In genomic region chr16:85832578-85833539, GRCh38 we compare ENCODE assay signal across 18 cellular contexts. TPM values are rescaled to one million over a fixed set of nuclear protein-coding genes. Genes with fewer than 3 reads are reported as not detected.
DNase-seq lines count a peak whose midpoint lies in the region; ATAC-seq and TF ChIP-seq lines count a peak whose summit lies in the region.
"Had no signal": no experiment of that assay in that cellular context is flagged by ENCODE, and none has a peak within 500 bp of the region (broad histone marks: within the 10 kb centered on the region; RNA-seq: fewer than 3 reads in every experiment).

No MANE protein-coding gene starts in this region.

- H3K27me3 ChIP-seq in OCI-LY1 (ENCODE audit: insufficient read depth, low read length) (no peaks in the 10 kb centered on the region; the same call in 1 of the 2 replicates), colonic mucosa (no peaks in the 10 kb centered on the region)
- H3K27me3 ChIP-seq: upper lobe of left lung had no signal

- DNase-seq in GM19238 (ENCODE audit: insufficient read length, low spot score) (peak; percentile 33), fibroblast of pulmonary artery (ENCODE audit: low read depth) (peak; percentile 7), NCI-H526 treated with DMSO at 0.1 percent for 48 hours (lab: John Stamatoyannopoulos, UW) (no peak), coronary artery (ENCODE audit: low spot score) (no peak), colonic mucosa (no peak)
- DNase-seq: activated CD4-positive, CD25-positive, alpha-beta regulatory T cell treated with anti-CD3 and anti-CD28 coated beads, Interleukin-2, amount 50 U/mL, for 72 hours; activated gamma-delta T cell treated with Interleukin-2 at 50 U/mL for 16 hours; CD8-positive, alpha-beta memory T cell; MG63; NCI-H2029; NCI-H524 treated with DMSO at 0.1 percent for 48 hours; sigmoid colon; stimulated activated CD4-positive, alpha-beta T cell treated with anti-CD3 and anti-CD28 coated beads, Interleukin-4, amount 100 ng/mL, for 1 hour; T-helper 1 cell had no signal

- H3F3A ChIP-seq in OCI-LY1 (ENCODE audit: insufficient read depth, low read length): no peaks in the 10 kb centered on the region

- ATAC-seq in GM19023 (IDR thresholded peaks at IDR 0.05; ENCODE audit: unreplicated experiment): no peak

- H3K9me3 ChIP-seq in OCI-LY1 (ENCODE audit: low read length) (no peaks in the 10 kb centered on the region), colonic mucosa (no peaks in the 10 kb centered on the region)
- H3K9me3 ChIP-seq: MG63, sigmoid colon, upper lobe of left lung had no signal

- no peak overlapping the region for H3K27ac ChIP-seq in 22Rv1
- peak overlapping the region; percentile 28 for H3K27ac ChIP-seq in OCI-LY1 (ENCODE audit: low read depth, low read length, poor library complexity, severe bottlenecking)
- no peak overlapping the region for H3K27ac ChIP-seq in coronary artery
- no peak overlapping the region for H3K27ac ChIP-seq in colonic mucosa
- H3K27ac ChIP-seq: sigmoid colon, upper lobe of left lung had no signal

- H3K36me3 ChIP-seq in OCI-LY1 (ENCODE audit: insufficient read depth, low read length) (no peaks in the 10 kb centered on the region), colonic mucosa (no peaks in the 10 kb centered on the region)
- H3K36me3 ChIP-seq: MG63, sigmoid colon, upper lobe of left lung had no signal

- intact Hi-C loops in colonic mucosa (cut with DNase I): no loop called here

- no peaks in the 10 kb centered on the region for H3K9me2 ChIP-seq in OCI-LY1 (ENCODE audit: low read depth, low read length)

- peak overlapping the region; percentile 28; the same call in 1 of the 2 replicates for H3K4me2 ChIP-seq in OCI-LY1 (ENCODE audit: low read length)

- TF ChIP-seq CTCF in 22Rv1 (IDR thresholded peaks at IDR 0.05) (0 out of 2 replicates have a peak, but pooled peaks have one; percentile 6), OCI-LY1 (IDR thresholded peaks at IDR 0.05; ENCODE audit: low read length) (peak; percentile 26; the same call in 1 of the 2 replicates), fibroblast of pulmonary artery (IDR thresholded peaks at IDR 0.05; ENCODE audit: low read length, missing control alignments) (no peak), coronary artery (IDR thresholded peaks at IDR 0.05) (no peak), colonic mucosa (IDR thresholded peaks at IDR 0.05) (no peak)

- no peak overlapping the region for H3K4me3 ChIP-seq in OCI-LY1 (ENCODE audit: low read depth, low read length, poor library complexity, severe bottlenecking)
- H3K4me3 ChIP-seq in fibroblast of pulmonary artery (replicated peaks; ENCODE audit: low read depth, low read length): no peak overlapping the region
- no peak overlapping the region for H3K4me3 ChIP-seq in coronary artery
- no peak overlapping the region for H3K4me3 ChIP-seq in colonic mucosa
- H3K4me3 ChIP-seq: MG63, sigmoid colon, upper lobe of left lung had no signal

- no peaks in the 10 kb centered on the region for H3K79me2 ChIP-seq in OCI-LY1 (ENCODE audit: insufficient read depth, low read length)

- H3K4me1 ChIP-seq in OCI-LY1 (ENCODE audit: insufficient read depth, low read length, severe bottlenecking) (peaks cover 34% of the 10 kb centered on the region), colonic mucosa (no peaks in the 10 kb centered on the region)

- no peak overlapping the region for H2AFZ ChIP-seq in OCI-LY1 (ENCODE audit: low read length)

- no peaks in the 10 kb centered on the region for H4K20me1 ChIP-seq in OCI-LY1 (ENCODE audit: insufficient read depth, low read length)

- H3K9ac ChIP-seq in OCI-LY1 (ENCODE audit: low read length) (no peak overlapping the region; the same call in 1 of the 2 replicates), colonic mucosa (ENCODE audit: low read depth in 2 of 2, low read length in 2 of 2) (no peak overlapping the region)

RNA-seq across cellular contexts. Expression of gene COX4I1, which starts 33.4 kb away (rescaled TPM):
- 1,000 to 10,000 TPM; 1,080 to 1,242 TPM for total RNA-seq in colonic mucosa

RNA-seq across cellular contexts. Expression of gene EMC8, which starts 33.5 kb away (rescaled TPM):
- 10 to 100 TPM; 30.6 to 49.8 TPM for total RNA-seq in colonic mucosa

Comparison
In these comparisons a context has a peak if more than half of its experiments do, and no peak if none do; other contexts are left out.
1. CTCF ChIP-seq: peak in 22Rv1 (single experiment) and OCI-LY1 (single experiment); none in fibroblast of pulmonary artery (single experiment), coronary artery (single experiment) and colonic mucosa (single experiment).
2. DNase-seq: peak in GM19238 (single experiment) and fibroblast of pulmonary artery (single experiment); none in NCI-H526 treated with DMSO at 0.1 percent for 48 hours (single experiment), coronary artery (single experiment) and colonic mucosa (single experiment).